23 cellular contexts compared by ENCODE assay signal in genomic region chr2:72211359-72211758, GRCh38.
DNase-seq lines count a peak whose midpoint lies in the region; ATAC-seq, FAIRE-seq and TF ChIP-seq lines count a peak whose summit lies in the region.
"Had no signal": no experiment of that assay in that cellular context is flagged by ENCODE, and none has a peak within 500 bp of the region (broad histone marks: within the 10 kb centered on the region; RNA-seq: fewer than 3 reads in every experiment).

No MANE protein-coding gene starts in this region.

- DNase-seq in AG10803 (ENCODE audit: low read depth) (peak; percentile 31), NCI-H226 (peak; percentile 45), left colon (no peak), NCI-H2171 (lab: John Stamatoyannopoulos, UW) (no peak), left lung (no peak)
- no peak for DNase-seq in NK-92 treated with Interleukin-12 subunit alpha and Interleukin-12 subunit beta, amount 100 ng/mL, for 24 hours (lab: John Stamatoyannopoulos, UW)
- DNase-seq: activated CD4-positive, alpha-beta T cell treated with anti-CD3 and anti-CD28 coated beads, Interleukin-2, amount 10 ng/mL, durations not matched to agents 7 days and 5 days; activated CD8-positive, alpha-beta memory T cell treated with anti-CD3 and anti-CD28 coated beads, Interleukin-2, amount 10 ng/mL, durations not matched to agents 7 days and 5 days; Caco-2; GOT3; NCI-H1417; NCI-H524; SK-N-SH; stimulated activated CD4-positive, alpha-beta T cell treated with anti-CD3 and anti-CD28 coated beads, Interleukin-2, amount 100 ng/mL, for 48 hours; stimulated activated naive B cell treated with anti-CD40 and anti-IgM and Interleukin-4, amounts not matched to agents 10 μg/mL and 1 μg/mL and 100 μg/mL, for 72 hours had no signal

- H3K4me1 ChIP-seq in left lung, result no peaks in the 10 kb centered on the region
- H3K4me1 ChIP-seq: BLaER1 had no signal

- intact Hi-C loops in left colon (cut with DNase I, micrococcal nuclease) (no loop called here), left lung (cut with DNase I) (no loop called here)

- H3K4me3 ChIP-seq in AG10803 (ENCODE audit: low read length) (no peak overlapping the region), left lung (no peak overlapping the region)
- H3K4me3 ChIP-seq: BLaER1, coronary artery, skin epidermis had no signal

- no peak for TF ChIP-seq CTCF in AG10803 (conservative IDR thresholded peaks at IDR 0.05; ENCODE audit: low read length)
- no peak for TF ChIP-seq CTCF in left lung (IDR thresholded peaks at IDR 0.05)

- peak; percentile 47 for FAIRE-seq in colon (lab: Jason Lieb, UNC)
- FAIRE-seq: endometrium had no signal

- no peaks in the 10 kb centered on the region for H3K36me3 ChIP-seq in left lung
- H3K36me3 ChIP-seq: BLaER1 had no signal

- no peaks in the 10 kb centered on the region for H3K9me3 ChIP-seq in left lung
- H3K9me3 ChIP-seq: BLaER1, Caco-2, SK-N-SH had no signal

- ATAC-seq in left colon, result peak; percentile 94
- no peak for ATAC-seq in GM18873 (IDR thresholded peaks at IDR 0.05; ENCODE audit: low FRiP score, unreplicated experiment)
- no peak for ATAC-seq in left lung
- ATAC-seq: activated CD8-positive, alpha-beta memory T cell treated with anti-CD3 and anti-CD28 coated beads, Interleukin-2, amount 10 ng/mL, durations not matched to agents 7 days and 5 days; stimulated activated naive B cell treated with anti-CD40 and anti-IgM and Interleukin-4, amounts not matched to agents 10 μg/mL and 1 μg/mL and 100 μg/mL, for 72 hours had no signal

- H3K27ac ChIP-seq in left lung, result no peak overlapping the region
- H3K27ac ChIP-seq: BLaER1, coronary artery, HL-60, VCaP had no signal

- no peaks in the 10 kb centered on the region for H3K27me3 ChIP-seq in left lung
- H3K27me3 ChIP-seq: BLaER1 had no signal

Comparison
In these comparisons a context has a peak if more than half of its experiments do, and no peak if none do; other contexts are left out.
1. DNase-seq: peak in AG10803 (single experiment) and NCI-H226 (single experiment); none in left colon (0 of 2), NCI-H2171 (single experiment), NK-92 treated with Interleukin-12 subunit alpha and Interleukin-12 subunit beta, amount 100 ng/mL, for 24 hours (single experiment) and left lung (0 of 2).